Comparison of ENCODE assay signal across 13 cellular contexts in the genomic region with DNA sequence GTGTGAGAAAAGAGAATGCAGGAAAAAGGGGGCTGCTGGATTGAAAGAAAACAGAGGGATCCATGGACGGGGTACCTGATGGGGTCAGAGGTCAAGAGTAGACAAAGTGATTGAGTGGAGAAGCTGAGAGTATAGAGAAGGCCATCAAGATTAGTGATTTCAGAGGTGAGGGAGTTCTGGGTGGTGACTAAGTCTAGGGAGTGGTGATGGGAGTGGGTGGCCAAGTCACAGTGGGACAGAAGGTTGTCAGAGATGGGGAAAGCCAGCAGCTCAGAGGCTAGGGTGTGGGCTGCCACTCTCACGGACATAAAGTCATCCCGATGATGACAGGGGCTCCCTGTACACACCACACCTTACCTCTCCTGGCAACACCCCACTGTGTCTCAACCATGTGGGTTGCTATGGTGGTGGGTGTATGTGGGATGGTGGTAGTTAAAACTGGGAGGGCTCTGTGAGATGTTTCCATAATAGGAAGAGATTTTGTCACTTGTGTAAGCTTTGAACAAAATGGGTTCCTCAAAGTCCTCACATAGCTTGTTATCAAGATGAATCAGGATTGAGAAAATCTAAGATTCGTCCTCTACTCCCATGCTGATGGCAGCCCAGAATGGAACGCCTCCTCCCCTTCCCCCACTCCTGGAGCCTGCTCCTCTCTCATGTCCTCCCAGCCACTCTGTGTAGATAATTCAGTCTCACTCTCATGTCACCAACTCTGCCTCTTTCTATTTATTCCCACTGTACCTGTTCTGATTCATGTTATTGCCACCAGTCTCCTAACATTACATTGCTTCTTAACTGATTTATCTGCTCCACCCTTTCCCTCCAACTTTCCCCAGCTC. TPM values are rescaled to one million over a fixed set of nuclear protein-coding genes. Genes with fewer than 3 reads are reported as not detected.
A peak's percentile ranks its signal among the peaks of the same experiment; 100 is the strongest.
DNase-seq lines count a peak whose midpoint lies in the region; ATAC-seq and TF ChIP-seq lines count a peak whose summit lies in the region.
"Had no signal": no experiment of that assay in that cellular context is flagged by ENCODE, and none has a peak within 500 bp of the region (broad histone marks: within the 10 kb centered on the region; RNA-seq: fewer than 3 reads in every experiment).

No MANE protein-coding gene starts in this region.

- POLR2A ChIA-PET in CD8-positive, alpha-beta memory T cell (lab: Charles Lee): no interaction called here

- no peaks in the 10 kb centered on the region for H3K36me3 Mint-ChIP-seq in nephron (ENCODE audit: low read depth)
- H3K36me3 Mint-ChIP-seq in stimulated activated naive B cell treated with anti-CD40 and anti-IgM and Interleukin-4, amounts not matched to agents 10 μg/mL and 1 μg/mL and 100 μg/mL, for 72 hours: no peaks in the 10 kb centered on the region
- H3K36me3 Mint-ChIP-seq in CD8-positive, alpha-beta memory T cell: no peaks in the 10 kb centered on the region

- H3K9me3 ChIP-seq in CD8-positive, alpha-beta memory T cell (ENCODE audit: low read length): no peaks in the 10 kb centered on the region
- H3K9me3 ChIP-seq: lower lobe of right lung, SJCRH30 had no signal

- no peak overlapping the region for H3K27ac ChIP-seq in CD8-positive, alpha-beta memory T cell (ENCODE audit: low read depth, low read length)
- H3K27ac ChIP-seq: lower lobe of right lung, SJCRH30 had no signal

- no peak for TF ChIP-seq CTCF in nephron (IDR thresholded peaks at IDR 0.05; ENCODE audit: unreplicated experiment in 3 of 3)

- H3K4me1 ChIP-seq in CD8-positive, alpha-beta memory T cell (ENCODE audit: insufficient read depth, low read length): peaks cover 3% of the 10 kb centered on the region

- H3K27me3 ChIP-seq in CD8-positive, alpha-beta memory T cell (ENCODE audit: insufficient read depth, low read length, poor library complexity, severe bottlenecking): no peaks in the 10 kb centered on the region

- H3K36me3 ChIP-seq in CD8-positive, alpha-beta memory T cell (ENCODE audit: insufficient read depth, low read length): no peaks in the 10 kb centered on the region
- H3K36me3 ChIP-seq: lower lobe of right lung, SJCRH30 had no signal

- peak overlapping the region in 2 of 3 experiments; percentile 12 to 37 for H3K27ac Mint-ChIP-seq in nephron
- H3K27ac Mint-ChIP-seq in stimulated activated naive B cell treated with anti-CD40 and anti-IgM and Interleukin-4, amounts not matched to agents 10 μg/mL and 1 μg/mL and 100 μg/mL, for 72 hours: peak overlapping the region; percentile 38
- H3K27ac Mint-ChIP-seq in CD8-positive, alpha-beta memory T cell: peak overlapping the region in 1 of 8 donors; percentile 50
- H3K27ac Mint-ChIP-seq: dendritic cell treated with granulocyte-macrophage colony-stimulating factor and Interleukin-4, amounts not matched to agents 40 ng/mL and 50 ng/mL, for 4 days had no signal

- peaks cover 46% of the 10 kb centered on the region for H3K4me1 Mint-ChIP-seq in nephron
- H3K4me1 Mint-ChIP-seq in stimulated activated naive B cell treated with anti-CD40 and anti-IgM and Interleukin-4, amounts not matched to agents 10 μg/mL and 1 μg/mL and 100 μg/mL, for 72 hours: peaks cover 0 to 56% of the 10 kb centered on the region in 2 donors
- H3K4me1 Mint-ChIP-seq in CD8-positive, alpha-beta memory T cell: no peaks in the 10 kb centered on the region

- CTCF ChIA-PET in CD8-positive, alpha-beta memory T cell (lab: Charles Lee): no interaction called here

- H3K4me3 ChIP-seq in CD8-positive, alpha-beta memory T cell (ENCODE audit: low read length): no peak overlapping the region
- H3K4me3 ChIP-seq: lower lobe of right lung, SJCRH30 had no signal

- H3K27me3 Mint-ChIP-seq in nephron (ENCODE audit: low read depth): peaks cover 6% of the 10 kb centered on the region
- no peaks in the 10 kb centered on the region for H3K27me3 Mint-ChIP-seq in stimulated activated naive B cell treated with anti-CD40 and anti-IgM and Interleukin-4, amounts not matched to agents 10 μg/mL and 1 μg/mL and 100 μg/mL, for 72 hours
- H3K27me3 Mint-ChIP-seq in CD8-positive, alpha-beta memory T cell: peaks cover 0 to 4% of the 10 kb centered on the region in 2 donors

- no peaks in the 10 kb centered on the region for H3K9me3 Mint-ChIP-seq in nephron
- H3K9me3 Mint-ChIP-seq in stimulated activated naive B cell treated with anti-CD40 and anti-IgM and Interleukin-4, amounts not matched to agents 10 μg/mL and 1 μg/mL and 100 μg/mL, for 72 hours: peaks cover 0 to 1% of the 10 kb centered on the region in 2 donors
- H3K9me3 Mint-ChIP-seq in CD8-positive, alpha-beta memory T cell: no peaks in the 10 kb centered on the region
- H3K9me3 Mint-ChIP-seq: dendritic cell treated with granulocyte-macrophage colony-stimulating factor and Interleukin-4, amounts not matched to agents 40 ng/mL and 50 ng/mL, for 4 days had no signal

- peak overlapping the region in 1 of 3 experiments; percentile 0 for H3K4me3 Mint-ChIP-seq in nephron
- H3K4me3 Mint-ChIP-seq in stimulated activated naive B cell treated with anti-CD40 and anti-IgM and Interleukin-4, amounts not matched to agents 10 μg/mL and 1 μg/mL and 100 μg/mL, for 72 hours: peak overlapping the region; percentile 14 to 16
- no peak overlapping the region for H3K4me3 Mint-ChIP-seq in CD8-positive, alpha-beta memory T cell
- H3K4me3 Mint-ChIP-seq: dendritic cell treated with granulocyte-macrophage colony-stimulating factor and Interleukin-4, amounts not matched to agents 40 ng/mL and 50 ng/mL, for 4 days had no signal

- peak; percentile 55 for DNase-seq in activated T-cell treated with anti-CD3 and anti-CD28 coated beads for 24 hours (ENCODE audit: low read depth)
- no peak for DNase-seq in activated T-cell treated with anti-CD3 and anti-CD28 coated beads, Interleukin-2, amount 50 U/mL, for 1 hour
- DNase-seq in activated T-cell treated with anti-CD3 and anti-CD28 coated beads for 4 hours: peak; percentile 41
- peak; percentile 60 for DNase-seq in stimulated activated naive B cell treated with anti-CD40 and anti-IgM and Interleukin-4, amounts not matched to agents 10 μg/mL and 1 μg/mL and 100 μg/mL, for 72 hours
- no peak for DNase-seq in NCI-H2227 (lab: John Stamatoyannopoulos, UW; ENCODE audit: unreplicated experiment)
- no peak for DNase-seq in CD8-positive, alpha-beta memory T cell
- DNase-seq in T1000 (lab: John Stamatoyannopoulos, UW): no peak
- DNase-seq: lower lobe of right lung, MM.1S, NCI-H526, SJCRH30 had no signal

- peak; percentile 56 to 57 for ATAC-seq in stimulated activated naive B cell treated with anti-CD40 and anti-IgM and Interleukin-4, amounts not matched to agents 10 μg/mL and 1 μg/mL and 100 μg/mL, for 72 hours (replicated peaks)

RNA-seq across cellular contexts. Expression of a gene that starts 20.3 kb away (rescaled TPM):
- 10 to 100 TPM; 82.8 to 87.8 TPM for total RNA-seq in CD8-positive, alpha-beta memory T cell
- 5.6 TPM for polyA plus RNA-seq in CD8-positive, alpha-beta memory T cell

Comparison
In these comparisons a context has a peak if more than half of its experiments do, and no peak if none do; other contexts are left out.
1. DNase-seq: peak in activated T-cell treated with anti-CD3 and anti-CD28 coated beads for 24 hours (single experiment), activated T-cell treated with anti-CD3 and anti-CD28 coated beads for 4 hours (single experiment) and stimulated activated naive B cell treated with anti-CD40 and anti-IgM and Interleukin-4, amounts not matched to agents 10 μg/mL and 1 μg/mL and 100 μg/mL, for 72 hours (single experiment); none in activated T-cell treated with anti-CD3 and anti-CD28 coated beads, Interleukin-2, amount 50 U/mL, for 1 hour (single experiment), NCI-H2227 (single experiment), CD8-positive, alpha-beta memory T cell (0 of 5) and T1000 (single experiment).
2. H3K4me3 Mint-ChIP-seq: peak in stimulated activated naive B cell treated with anti-CD40 and anti-IgM and Interleukin-4, amounts not matched to agents 10 μg/mL and 1 μg/mL and 100 μg/mL, for 72 hours (2 of 2); none in CD8-positive, alpha-beta memory T cell (0 of 7).